Comparison of ENCODE assay signal across 7 cellular contexts in genomic region chr5:163505475-163506457, GRCh38.
DNase-seq lines count a peak whose midpoint lies in the region; ATAC-seq and TF ChIP-seq lines count a peak whose summit lies in the region.

Gene MAT2B (plus strand): TSS chr5:163505619. CDS start chr5:163505687, 68 bp downstream.

- peak; percentile 32 for TF ChIP-seq CTCF in astrocyte of the cerebellum (IDR thresholded peaks at IDR 0.05; ENCODE audit: low read depth, low read length, missing control alignments)

- in situ Hi-C loops in astrocyte of the cerebellum (cut with HindIII; ENCODE audit: low sequenced_read_pairs) = no loop called here

- peak; percentile 74 for ATAC-seq in GM18508 (IDR thresholded peaks at IDR 0.05; ENCODE audit: insufficient read depth, unreplicated experiment)
- ATAC-seq in HG03025 (IDR thresholded peaks at IDR 0.05; ENCODE audit: low FRiP score, unreplicated experiment) = peak; percentile 88

- DNase-seq in NCI-H2029 treated with DMSO at 0.1 percent for 48 hours (lab: John Stamatoyannopoulos, UW) = peak; percentile 79
- DNase-seq in T-helper 9 cell = peak; percentile 93
- DNase-seq in astrocyte of the cerebellum (ENCODE audit: low read depth) = peak; percentile 82
- DNase-seq in hepatic stellate cell (ENCODE audit: low spot score) = peak; percentile 92
- peak; percentile 99 for DNase-seq in retina

- H3K4me3 ChIP-seq in astrocyte of the cerebellum (ENCODE audit: low read depth, low read length) = peak within 1 kb of the TSS; percentile 85

Comparison
In these comparisons a context has a peak if more than half of its experiments do, and no peak if none do; other contexts are left out.
1. Peak in every context shown above with its lines: DNase-seq, ATAC-seq and H3K4me3 ChIP-seq.